Comparison of ENCODE assay signal across 12 cellular contexts in the genomic region with DNA sequence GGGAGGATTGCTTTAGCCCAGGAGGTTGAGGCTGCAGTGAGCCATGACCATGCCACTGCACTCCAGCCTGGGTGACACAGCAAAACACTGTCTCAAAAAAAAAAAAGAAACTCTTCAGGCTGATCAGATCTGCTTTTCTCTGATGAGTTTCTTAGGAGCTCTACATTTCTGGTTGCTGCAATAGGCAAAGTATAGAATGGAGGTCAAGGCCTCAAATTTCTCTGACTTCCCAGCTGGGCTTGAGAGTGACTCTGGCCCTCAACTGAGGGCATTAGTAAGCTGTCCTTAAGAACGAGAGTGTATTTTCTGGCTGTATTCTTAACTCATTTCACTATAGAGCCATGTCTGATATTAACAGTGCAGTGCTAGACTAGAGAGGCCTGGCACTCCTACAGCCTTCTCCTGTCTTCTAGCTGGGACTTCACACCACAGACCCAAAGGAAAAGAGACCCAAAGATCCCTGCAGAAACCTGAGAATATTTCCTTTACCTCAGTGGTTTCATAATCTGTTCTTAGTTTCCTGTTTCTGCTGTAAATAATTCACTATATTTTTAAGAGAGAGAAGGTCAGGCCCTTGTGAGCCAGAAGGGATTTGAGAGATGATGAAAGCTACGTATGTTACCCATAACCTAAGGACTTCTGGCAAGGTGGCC. TPM values are rescaled to one million over a fixed set of nuclear protein-coding genes. Genes with fewer than 3 reads are reported as not detected.
DNase-seq lines count a peak whose midpoint lies in the region; ATAC-seq and TF ChIP-seq lines count a peak whose summit lies in the region.
"Had no signal": no experiment of that assay in that cellular context is flagged by ENCODE, and none has a peak within 500 bp of the region (broad histone marks: within the 10 kb centered on the region; RNA-seq: fewer than 3 reads in every experiment).

No MANE protein-coding gene starts in this region.

- ATAC-seq in GM19395 (IDR thresholded peaks at IDR 0.05; ENCODE audit: unreplicated experiment) = peak; percentile 86
- ATAC-seq in HG02938 (IDR thresholded peaks at IDR 0.05; ENCODE audit: unreplicated experiment) = peak; percentile 83
- ATAC-seq in stimulated activated naive CD8-positive, alpha-beta T cell treated with anti-CD3 and anti-CD28 coated beads, Interleukin-15, amount 100 ng/mL, for 72 hours = no peak
- no peak for ATAC-seq in left lung

- TF ChIP-seq CTCF in NB4 (IDR thresholded peaks at IDR 0.05; ENCODE audit: low read depth, low read length) (no peak), left lung (IDR thresholded peaks at IDR 0.05) (no peak)

- intact Hi-C loops in left lung (cut with DNase I) = no loop called here

- H3K36me3 ChIP-seq in left lung = no peaks in the 10 kb centered on the region
- H3K36me3 ChIP-seq: vagina had no signal

- H3K4me1 Mint-ChIP-seq in stimulated activated naive CD8-positive, alpha-beta T cell treated with anti-CD3 and anti-CD28 coated beads, Interleukin-15, amount 100 ng/mL, for 72 hours = peaks cover 12% of the 10 kb centered on the region

- DNase-seq in AML-193 (lab: John Stamatoyannopoulos, UW) (peak; percentile 51 to 64), NB4 (ENCODE audit: low read depth) (peak; percentile 49), D341Med (ENCODE audit: low spot score) (no peak), left lung (no peak)
- DNase-seq in stimulated activated naive CD8-positive, alpha-beta T cell treated with anti-CD3 and anti-CD28 coated beads, Interleukin-15, amount 100 ng/mL, for 72 hours = no peak
- no peak for DNase-seq in activated effector memory CD4-positive, alpha-beta T cell treated with Interleukin-2 at 50 U/mL for 16 hours
- DNase-seq: aorta, DMS53, T-helper 9 cell had no signal

- no peak overlapping the region for H3K4me3 Mint-ChIP-seq in stimulated activated naive CD8-positive, alpha-beta T cell treated with anti-CD3 and anti-CD28 coated beads, Interleukin-15, amount 100 ng/mL, for 72 hours

- no peak overlapping the region for H3K27ac ChIP-seq in left lung
- H3K27ac ChIP-seq: vagina had no signal

- H3K4me3 ChIP-seq in NB4 (ENCODE audit: low read depth, low read length) (no peak overlapping the region), left lung (no peak overlapping the region)
- H3K4me3 ChIP-seq: vagina had no signal

- no peak for TF ChIP-seq POLR2A in NB4 (IDR thresholded peaks at IDR 0.05; ENCODE audit: extremely low read depth, insufficient read length)

- peaks cover 7 to 14% of the 10 kb centered on the region in 2 donors for H3K9me3 Mint-ChIP-seq in stimulated activated naive CD8-positive, alpha-beta T cell treated with anti-CD3 and anti-CD28 coated beads, Interleukin-15, amount 100 ng/mL, for 72 hours

- no peaks in the 10 kb centered on the region for H3K27me3 Mint-ChIP-seq in stimulated activated naive CD8-positive, alpha-beta T cell treated with anti-CD3 and anti-CD28 coated beads, Interleukin-15, amount 100 ng/mL, for 72 hours

- H3K9me3 ChIP-seq in left lung = peaks cover 0 to 2% of the 10 kb centered on the region in 2 donors
- H3K9me3 ChIP-seq: vagina had no signal

- peaks cover 0 to under 1% of the 10 kb centered on the region in 2 donors for H3K4me1 ChIP-seq in left lung
- H3K4me1 ChIP-seq: vagina had no signal

- no peaks in the 10 kb centered on the region for H3K27me3 ChIP-seq in left lung
- H3K27me3 ChIP-seq: vagina had no signal

- no peak overlapping the region for H3K27ac Mint-ChIP-seq in stimulated activated naive CD8-positive, alpha-beta T cell treated with anti-CD3 and anti-CD28 coated beads, Interleukin-15, amount 100 ng/mL, for 72 hours

RNA-seq across cellular contexts. Expression of a gene that starts 2.0 kb away (rescaled TPM):
- total RNA-seq in left lung = under 1 TPM; 0.12 to 0.26 TPM
- total RNA-seq: vagina had no signal

Comparison
In these comparisons a context has a peak if more than half of its experiments do, and no peak if none do; other contexts are left out.
1. DNase-seq: peak in AML-193 (2 of 2) and NB4 (single experiment); none in stimulated activated naive CD8-positive, alpha-beta T cell treated with anti-CD3 and anti-CD28 coated beads, Interleukin-15, amount 100 ng/mL, for 72 hours (0 of 2), D341Med (single experiment), left lung (0 of 2) and activated effector memory CD4-positive, alpha-beta T cell treated with Interleukin-2 at 50 U/mL for 16 hours (single experiment).
2. ATAC-seq: peak in GM19395 (single experiment) and HG02938 (single experiment); none in stimulated activated naive CD8-positive, alpha-beta T cell treated with anti-CD3 and anti-CD28 coated beads, Interleukin-15, amount 100 ng/mL, for 72 hours (single experiment) and left lung (single experiment).